ENCODE assay signal across 19 cellular contexts in the genomic region with DNA sequence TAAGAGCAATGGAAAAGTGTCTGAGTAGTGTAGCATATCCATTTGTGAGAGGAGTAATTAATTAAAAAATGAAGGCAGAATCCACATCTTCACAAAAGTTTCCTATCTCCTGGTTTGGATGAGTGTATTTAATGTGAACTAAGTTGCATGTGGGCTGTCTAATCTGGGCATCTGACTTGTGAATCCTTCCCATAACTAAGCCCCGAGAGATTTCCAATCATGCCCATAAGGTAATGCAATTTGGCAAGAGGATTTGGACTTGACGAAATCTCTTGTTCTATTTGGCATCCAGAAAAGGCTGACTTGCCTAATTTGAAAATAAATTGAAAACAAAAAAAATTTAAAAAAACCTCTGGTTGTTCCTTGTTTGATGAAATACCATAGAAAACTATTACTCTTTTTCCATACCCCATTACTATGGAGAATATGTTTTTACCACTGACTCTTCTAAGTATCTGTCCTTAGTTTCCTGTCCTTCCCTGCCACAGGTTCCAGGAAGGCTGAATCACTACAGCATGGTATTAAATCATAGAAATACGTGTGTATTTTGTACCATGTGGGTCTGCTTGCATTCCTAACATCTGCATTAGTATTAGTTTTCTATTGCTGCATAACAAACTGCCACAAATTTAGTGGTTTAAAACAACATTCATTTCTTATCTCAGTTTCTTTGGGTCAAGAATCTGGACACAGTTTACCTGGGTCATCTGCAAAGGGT. TPM values are rescaled to one million over a fixed set of nuclear protein-coding genes. Genes with fewer than 3 reads are reported as not detected.
DNase-seq lines count a peak whose midpoint lies in the region; ATAC-seq, FAIRE-seq and TF ChIP-seq lines count a peak whose summit lies in the region.
"Had no signal": no experiment of that assay in that cellular context is flagged by ENCODE, and none has a peak within 500 bp of the region (broad histone marks: within the 10 kb centered on the region; RNA-seq: fewer than 3 reads in every experiment).

No MANE protein-coding gene starts in this region.

- H3K36me3 ChIP-seq in DND-41 (ENCODE audit: insufficient read depth, low read length) (peaks cover 11% of the 10 kb centered on the region), PC-3 (ENCODE audit: low read depth, low read length) (no peaks in the 10 kb centered on the region), osteoblast (ENCODE audit: insufficient read depth, low read length) (no peaks in the 10 kb centered on the region), lower lobe of right lung (no peaks in the 10 kb centered on the region)
- H3K36me3 ChIP-seq: left lung had no signal

- H3F3A ChIP-seq in PC-3 (ENCODE audit: low read length, unreplicated experiment) = no peaks in the 10 kb centered on the region

- intact Hi-C loops in PC-3 (cut with micrococcal nuclease) = no loop called here
- intact Hi-C loops in lower lobe of right lung (cut with DNase I) = no loop called here

- no peak for FAIRE-seq in GM19239 (lab: Jason Lieb, UNC)
- FAIRE-seq: K562 had no signal

- H3K79me2 ChIP-seq in DND-41 (ENCODE audit: insufficient read depth, low read length) = peaks cover 100% of the 10 kb centered on the region
- no peaks in the 10 kb centered on the region for H3K79me2 ChIP-seq in PC-3 (ENCODE audit: low read length)
- peaks cover 81% of the 10 kb centered on the region for H3K79me2 ChIP-seq in osteoblast (ENCODE audit: insufficient read depth, low read length)

- no TSS peak for BruUV-seq in PC-3 (replicated peaks; lab: Mats Ljungman, UMichigan)

- H3K27ac ChIP-seq in DND-41 (ENCODE audit: low read length) = peak overlapping the region; percentile 41; the same call in 1 of the 2 replicates
- no peak overlapping the region for H3K27ac ChIP-seq in PC-3 (ENCODE audit: low read length)
- H3K27ac ChIP-seq in epithelial cell of prostate = peak overlapping the region; percentile 55
- H3K27ac ChIP-seq in osteoblast (ENCODE audit: low read depth, low read length) = peak overlapping the region; percentile 57
- H3K27ac ChIP-seq in lower lobe of right lung = no peak overlapping the region

- DNase-seq in DND-41 (no peak), PC-3 (peak; percentile 43), epithelial cell of prostate (ENCODE audit: low read depth, low spot score) (no peak), osteoblast (ENCODE audit: insufficient read length, low spot score, missing footprints) (peak; percentile 48), COR-L47 (lab: John Stamatoyannopoulos, UW) (no peak), lower lobe of right lung (no peak), GM19239 (ENCODE audit: insufficient read length, low spot score) (no peak)
- DNase-seq: activated CD4-positive, alpha-beta T cell treated with anti-CD3 and anti-CD28 coated beads, Interleukin-2, amount 10 ng/mL, durations not matched to agents 24 days and 14 days; activated naive CD4-positive, alpha-beta T cell; AML-193; cortex of kidney; head of caudate nucleus; left lung; NCI-H2081 treated with DMSO at 0.1 percent for 48 hours; nucleus accumbens; stimulated activated naive B cell treated with anti-CD40 and anti-IgM and Interleukin-4, amounts not matched to agents 10 μg/mL and 1 μg/mL and 100 μg/mL, for 72 hours; T-cell had no signal

- no peaks in the 10 kb centered on the region for H3K9me2 ChIP-seq in PC-3 (replicated peaks; ENCODE audit: low read length)

- CTCF ChIA-PET in PC-3 (lab: Charles Lee) = no interaction called here

- H3K9ac ChIP-seq in DND-41 (ENCODE audit: low read depth, low read length) (no peak overlapping the region), PC-3 (ENCODE audit: low read length) (no peak overlapping the region)

- TF ChIP-seq CTCF in DND-41 (IDR thresholded peaks at IDR 0.05; ENCODE audit: borderline replicate concordance, extremely low read depth, low read length, poor library complexity, severe bottlenecking) (no peak), PC-3 (conservative IDR thresholded peaks at IDR 0.05; ENCODE audit: low read depth, low read length) (no peak), osteoblast (IDR thresholded peaks at IDR 0.05; ENCODE audit: extremely low read depth, low read depth, low read length) (no peak), lower lobe of right lung (IDR thresholded peaks at IDR 0.05) (no peak)

- POLR2A ChIA-PET in PC-3 (lab: Charles Lee; ENCODE audit: unreplicated experiment) = interaction anchor here (0.6 kb wide), 1 partner anchor 54 kb away, joined by 3 read pairs; no protein-coding TSS in a partner anchor

- H3K4me1 ChIP-seq in DND-41 (ENCODE audit: insufficient read depth, low read length) (peaks cover 3% of the 10 kb centered on the region; the same call in 1 of the 2 replicates), PC-3 (ENCODE audit: insufficient read depth, low read length) (no peaks in the 10 kb centered on the region), osteoblast (ENCODE audit: insufficient read depth, low read length) (peaks cover 24% of the 10 kb centered on the region), lower lobe of right lung (peaks cover 12% of the 10 kb centered on the region)

- H2AFZ ChIP-seq in DND-41 (ENCODE audit: low read depth, low read length) = no peak overlapping the region
- H2AFZ ChIP-seq in PC-3 (ENCODE audit: low read length) = no peak overlapping the region
- H2AFZ ChIP-seq in osteoblast (ENCODE audit: low read length) = no peak overlapping the region

- no peaks in the 10 kb centered on the region for H3K27me3 ChIP-seq in DND-41 (ENCODE audit: insufficient read depth, low read length, poor library complexity)
- no peaks in the 10 kb centered on the region for H3K27me3 ChIP-seq in PC-3 (ENCODE audit: low read length)
- no peaks in the 10 kb centered on the region for H3K27me3 ChIP-seq in osteoblast (ENCODE audit: insufficient read depth, low read length)
- H3K27me3 ChIP-seq in lower lobe of right lung (ENCODE audit: low read depth) = no peaks in the 10 kb centered on the region
- H3K27me3 ChIP-seq: left lung had no signal

- H3K4me2 ChIP-seq in DND-41 (ENCODE audit: insufficient read depth, low read length) = no peak overlapping the region
- no peak overlapping the region for H3K4me2 ChIP-seq in PC-3 (ENCODE audit: low read length)
- H3K4me2 ChIP-seq in osteoblast (ENCODE audit: insufficient read depth, low read length) = peak overlapping the region; percentile 10

- ATAC-seq in DND-41 (ENCODE audit: insufficient read depth, low read depth) = no peak
- ATAC-seq in PC-3 = peak; percentile 69; the same call in 1 of the 2 replicates
- no peak for ATAC-seq in lower lobe of right lung
- ATAC-seq in GM19452 (IDR thresholded peaks at IDR 0.05; ENCODE audit: unreplicated experiment) = no peak
- ATAC-seq: K562; left lung; stimulated activated naive B cell treated with anti-CD40 and anti-IgM and Interleukin-4, amounts not matched to agents 10 μg/mL and 1 μg/mL and 100 μg/mL, for 72 hours; T-cell had no signal

- H4K20me1 ChIP-seq in DND-41 (ENCODE audit: insufficient read depth, low read length) = peaks cover 66% of the 10 kb centered on the region
- H4K20me1 ChIP-seq in PC-3 (ENCODE audit: low read length) = no peaks in the 10 kb centered on the region
- H4K20me1 ChIP-seq in osteoblast (ENCODE audit: insufficient read depth, low read length) = peaks cover 24% of the 10 kb centered on the region

- no peak overlapping the region for H3K4me3 ChIP-seq in DND-41 (ENCODE audit: low read depth in 1 of 2, low read length in 2 of 2)
- no peak overlapping the region for H3K4me3 ChIP-seq in PC-3 (ENCODE audit: low read length)
- H3K4me3 ChIP-seq in osteoblast (ENCODE audit: insufficient read depth, low read length) = no peak overlapping the region
- H3K4me3 ChIP-seq in lower lobe of right lung = no peak overlapping the region
- H3K4me3 ChIP-seq: K562, left lung had no signal

- no peaks in the 10 kb centered on the region for H3K9me3 ChIP-seq in DND-41 (ENCODE audit: insufficient read depth, low read length, severe bottlenecking)
- no peaks in the 10 kb centered on the region for H3K9me3 ChIP-seq in PC-3 (ENCODE audit: low read length)
- no peaks in the 10 kb centered on the region for H3K9me3 ChIP-seq in osteoblast (ENCODE audit: low read depth, low read length)
- H3K9me3 ChIP-seq in lower lobe of right lung = no peaks in the 10 kb centered on the region
- H3K9me3 ChIP-seq: left lung had no signal

RNA-seq across cellular contexts. Expression of gene ETV6, which starts 48.4 kb away (rescaled TPM):
- total RNA-seq in PC-3 (2014; rRNA removed) (5.0 and 6.6 TPM in 2 replicates), osteoblast (16.3 and 18.3 TPM in 2 replicates), lower lobe of right lung (48.4 TPM)

Comparison
In these comparisons a context has a peak if more than half of its experiments do, and no peak if none do; other contexts are left out.
1. DNase-seq: peak in PC-3 (single experiment) and osteoblast (single experiment); none in DND-41 (single experiment), epithelial cell of prostate (single experiment), COR-L47 (single experiment), lower lobe of right lung (single experiment) and GM19239 (single experiment).
2. H3K27ac ChIP-seq: peak in DND-41 (single experiment), epithelial cell of prostate (single experiment) and osteoblast (single experiment); none in PC-3 (single experiment) and lower lobe of right lung (single experiment).